In the genomic region with DNA sequence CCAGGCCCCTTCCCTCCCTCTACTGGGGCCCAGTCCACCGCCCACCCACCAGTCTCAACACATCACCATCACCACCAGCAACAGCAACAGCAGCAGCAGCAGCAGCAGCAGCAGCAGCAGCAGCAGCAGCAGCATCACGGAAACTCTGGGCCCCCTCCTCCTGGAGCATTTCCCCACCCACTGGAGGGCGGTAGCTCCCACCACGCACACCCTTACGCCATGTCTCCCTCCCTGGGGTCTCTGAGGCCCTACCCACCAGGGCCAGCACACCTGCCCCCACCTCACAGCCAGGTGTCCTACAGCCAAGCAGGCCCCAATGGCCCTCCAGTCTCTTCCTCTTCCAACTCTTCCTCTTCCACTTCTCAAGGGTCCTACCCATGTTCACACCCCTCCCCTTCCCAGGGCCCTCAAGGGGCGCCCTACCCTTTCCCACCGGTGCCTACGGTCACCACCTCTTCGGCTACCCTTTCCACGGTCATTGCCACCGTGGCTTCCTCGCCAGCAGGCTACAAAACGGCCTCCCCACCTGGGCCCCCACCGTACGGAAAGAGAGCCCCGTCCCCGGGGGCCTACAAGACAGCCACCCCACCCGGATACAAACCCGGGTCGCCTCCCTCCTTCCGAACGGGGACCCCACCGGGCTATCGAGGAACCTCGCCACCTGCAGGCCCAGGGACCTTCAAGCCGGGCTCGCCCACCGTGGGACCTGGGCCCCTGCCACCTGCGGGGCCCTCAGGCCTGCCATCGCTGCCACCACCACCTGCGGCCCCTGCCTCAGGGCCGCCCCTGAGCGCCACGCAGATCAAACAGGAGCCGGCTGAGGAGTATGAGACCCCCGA, we compare ENCODE assay signal across 6 cellular contexts. TPM values are rescaled to one million over a fixed set of nuclear protein-coding genes. Genes with fewer than 3 reads are reported as not detected.
DNase-seq lines count a peak whose midpoint lies in the region; ATAC-seq and TF ChIP-seq lines count a peak whose summit lies in the region.

No MANE protein-coding gene starts in this region.

- peaks cover 0 to 25% of the 10 kb centered on the region in 2 donors for H3K36me3 ChIP-seq in vagina

- no peaks in the 10 kb centered on the region for H3K27me3 ChIP-seq in vagina

- no peak for TF ChIP-seq CTCF in vagina (IDR thresholded peaks at IDR 0.05)

- peak overlapping the region; percentile 58 to 59 for H3K4me3 ChIP-seq in vagina

- H3K9me3 ChIP-seq in vagina, result no peaks in the 10 kb centered on the region

- peak overlapping the region; percentile 94 for H3K27ac ChIP-seq in vagina

- DNase-seq in activated CD4-positive, CD25-positive, alpha-beta regulatory T cell (lab: John Stamatoyannopoulos, UW), result no peak
- DNase-seq in activated T-cell treated with anti-CD3 and anti-CD28 coated beads, Interleukin-2, amount 50 U/mL, for 1 hour, result peak; percentile 68
- DNase-seq in left lobe of liver (ENCODE audit: low spot score) (no peak), vagina (ENCODE audit: extremely low spot score in 2 of 2) (no peak)

- TF ChIP-seq POLR2A in vagina (IDR thresholded peaks at IDR 0.05), result no peak

- intact Hi-C loops in vagina (cut with DNase I), result no loop called here

- peak; percentile 11 to 18 for ATAC-seq in activated CD4-positive, CD25-positive, alpha-beta regulatory T cell treated with anti-CD3 and anti-CD28 coated beads, Interleukin-2, amount 50 U/mL, for 24 hours
- peak; percentile 1 for ATAC-seq in left lobe of liver
- no peak for ATAC-seq in GM19328 (IDR thresholded peaks at IDR 0.05; ENCODE audit: unreplicated experiment)

- H3K4me1 ChIP-seq in vagina, result peaks cover 54% of the 10 kb centered on the region

RNA-seq across cellular contexts. Expression of gene RNU7-1, which starts 6.8 kb away (rescaled TPM):
- not detected for total RNA-seq in left lobe of liver
- total RNA-seq in vagina, result not detected

RNA-seq across cellular contexts. Expression of gene C12orf57, which starts 7.0 kb away (rescaled TPM):
- 86.3 TPM for total RNA-seq in left lobe of liver
- 760 TPM for total RNA-seq in vagina

RNA-seq across cellular contexts. Expression of gene ATN1, which starts 9.1 kb away (rescaled TPM):
- total RNA-seq in left lobe of liver (22.0 TPM), vagina (92.1 TPM)

RNA-seq across cellular contexts. Expression of gene PTPN6, which starts 14.3 kb away (rescaled TPM):
- total RNA-seq in left lobe of liver, result 17.8 TPM
- 17.4 TPM for total RNA-seq in vagina

RNA-seq across cellular contexts. Expression of gene ENO2, which starts 22.5 kb away (rescaled TPM):
- total RNA-seq in left lobe of liver (3.6 TPM), vagina (20.1 TPM)
